ENCODE assay signal across 27 cellular contexts in the genomic region with DNA sequence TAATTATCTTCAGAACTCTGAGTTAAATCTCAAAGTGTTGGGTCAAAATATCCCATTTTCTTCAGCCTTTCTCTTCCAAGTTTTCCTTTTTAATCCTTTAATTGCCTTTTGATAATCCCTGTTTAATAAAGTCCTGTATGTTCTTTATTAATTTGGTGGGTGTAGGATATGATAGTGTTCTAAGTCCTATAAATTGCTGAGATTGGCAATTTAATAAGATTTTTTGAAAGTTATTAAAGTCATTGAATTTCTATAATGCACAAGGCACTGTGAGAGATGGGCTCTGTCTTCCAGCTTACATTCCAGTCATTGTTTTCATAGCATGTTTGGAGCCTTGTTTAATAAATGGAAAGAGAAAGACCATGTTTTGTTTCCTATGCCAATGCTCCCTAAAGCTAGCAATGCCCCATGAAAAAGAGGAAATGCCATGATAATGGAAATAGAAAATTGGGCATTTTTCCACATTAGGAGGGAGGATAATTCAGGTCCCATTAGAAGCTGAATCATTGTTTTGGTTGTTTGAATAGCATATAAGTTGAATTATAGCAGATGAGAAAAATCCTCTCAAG.
"Had no signal": no experiment of that assay in that cellular context is flagged by ENCODE, and none has a peak within 500 bp of the region (broad histone marks: within the 10 kb centered on the region; RNA-seq: fewer than 3 reads in every experiment).

No MANE protein-coding gene starts in this region.

- H3K27ac ChIP-seq: brain microvascular endothelial cell, dorsolateral prefrontal cortex, esophagus squamous epithelium, ovary, prostate gland, thyroid gland, upper lobe of right lung had no signal

- DNase-seq: activated B cell treated with CpG ODN at 0.5 μM for 24 hours; activated CD4-positive, alpha-beta memory T cell treated with anti-CD3 and anti-CD28 coated beads for 36 hours; activated CD4-positive, alpha-beta T cell treated with anti-CD3 and anti-CD28 coated beads for 4 hours; activated effector memory CD4-positive, alpha-beta T cell treated with Interleukin-2 at 50 U/mL for 16 hours; activated naive CD4-positive, alpha-beta T cell treated with anti-CD3 and anti-CD28 coated beads, Interleukin-2, amount 50 U/mL, for 16 hours; activated T-cell treated with anti-CD3 and anti-CD28 coated beads, Interleukin-2, amount 50 U/mL, for 72 hours; aorta; brain microvascular endothelial cell; caudate nucleus; dorsolateral prefrontal cortex; effector memory CD8-positive, alpha-beta T cell; esophagus squamous epithelium; head of caudate nucleus; hypothalamus; left ventricle myocardium superior; mammary epithelial cell; midbrain; natural killer cell; ovary; stimulated activated CD4-positive, alpha-beta T cell treated with anti-CD3 and anti-CD28 coated beads, Interleukin-12 subunit alpha, Interleukin-12 subunit beta, amount 100 ng/mL, for 4 hours; stimulated activated CD4-positive, alpha-beta T cell treated with anti-CD3 and anti-CD28 coated beads, Interleukin-4, amount 100 ng/mL, for 4 hours; stimulated activated naive CD8-positive, alpha-beta T cell treated with anti-CD3 and anti-CD28 coated beads, Interleukin-15, Interleukin-2, amounts not matched to agents 100 U/mL and 50 U/mL, for 24 hours; T1000; thyroid gland; upper lobe of right lung had no signal

- H3K27me3 ChIP-seq: brain microvascular endothelial cell, esophagus squamous epithelium, ovary, thyroid gland, upper lobe of right lung had no signal

- ATAC-seq: activated T-cell treated with anti-CD3 and anti-CD28 coated beads, Interleukin-2, amount 50 U/mL, for 72 hours; effector memory CD8-positive, alpha-beta T cell; left ventricle myocardium superior; natural killer cell; stimulated activated naive CD8-positive, alpha-beta T cell treated with anti-CD3 and anti-CD28 coated beads, Interleukin-15, Interleukin-2, amounts not matched to agents 100 U/mL and 50 U/mL, for 24 hours; upper lobe of right lung had no signal

- H3K4me1 ChIP-seq: esophagus squamous epithelium, prostate gland, thyroid gland, upper lobe of right lung had no signal

- H3K9me3 ChIP-seq: esophagus squamous epithelium, ovary, prostate gland, thyroid gland, upper lobe of right lung had no signal

- H3K4me3 ChIP-seq: dorsolateral prefrontal cortex, esophagus squamous epithelium, ovary, prostate gland, thyroid gland, upper lobe of right lung had no signal

- H3K36me3 ChIP-seq: brain microvascular endothelial cell, esophagus squamous epithelium, ovary, prostate gland, thyroid gland, upper lobe of right lung had no signal

- FAIRE-seq: frontal cortex had no signal
